Comparison of ENCODE assay signal across 19 cellular contexts in the genomic region with DNA sequence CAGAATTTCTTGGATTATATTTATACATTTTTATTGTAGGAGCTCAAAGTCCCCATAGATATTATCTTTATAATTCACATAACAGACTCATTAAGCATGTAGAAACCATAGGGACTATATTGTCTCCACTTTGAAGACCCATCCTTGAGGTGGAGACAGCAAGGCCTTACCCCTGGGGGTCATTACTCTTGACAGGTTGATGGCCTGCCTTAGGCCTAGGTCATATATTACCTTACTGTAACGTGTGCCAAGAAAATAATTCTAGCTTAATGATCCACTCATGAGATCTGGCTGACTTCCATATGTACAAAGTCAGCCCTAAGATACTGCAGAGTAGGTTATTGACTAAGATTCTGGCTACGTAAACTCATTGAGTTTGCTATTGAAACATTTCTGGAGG.
"Had no signal": no experiment of that assay in that cellular context is flagged by ENCODE, and none has a peak within 500 bp of the region (broad histone marks: within the 10 kb centered on the region; RNA-seq: fewer than 3 reads in every experiment).

No MANE protein-coding gene starts in this region.

- DNase-seq: activated effector memory CD4-positive, alpha-beta T cell treated with anti-CD3 and anti-CD28 coated beads, Interleukin-2, amount 50 U/mL, for 16 hours; activated T-cell treated with anti-CD3 and anti-CD28 coated beads, Interleukin-2, amount 50 U/mL, for 72 hours; cerebellar nuclear complex; effector CD8-positive, alpha-beta T cell; heart left ventricle; nephron progenitor cell; nucleus accumbens; posterior cingulate gyrus; stimulated activated naive CD8-positive, alpha-beta T cell treated with anti-CD3 and anti-CD28 coated beads, Interleukin-15, Interleukin-2, amounts not matched to agents 100 U/mL and 50 U/mL, for 24 hours; substantia nigra; T-cell; tibial artery had no signal

- ATAC-seq: activated T-cell treated with anti-CD3 and anti-CD28 coated beads, Interleukin-2, amount 50 U/mL, for 72 hours; esophagus mucosa; gastroesophageal sphincter; heart left ventricle; stimulated activated naive CD8-positive, alpha-beta T cell treated with anti-CD3 and anti-CD28 coated beads, Interleukin-15, Interleukin-2, amounts not matched to agents 100 U/mL and 50 U/mL, for 24 hours; T-cell had no signal

- FAIRE-seq: urothelium cell line had no signal

- H3K27me3 ChIP-seq: ascending aorta, breast epithelium, gastroesophageal sphincter, heart left ventricle, right atrium auricular region, tibial artery had no signal

- H3K4me3 ChIP-seq: ascending aorta, breast epithelium, gastroesophageal sphincter, heart left ventricle, lung, right atrium auricular region, tibial artery had no signal

- H3K36me3 ChIP-seq: ascending aorta, breast epithelium, gastroesophageal sphincter, heart left ventricle, right atrium auricular region, tibial artery had no signal

- H3K9me3 ChIP-seq: ascending aorta, breast epithelium, gastroesophageal sphincter, right atrium auricular region, tibial artery had no signal

- H3K27ac ChIP-seq: ascending aorta, breast epithelium, gastroesophageal sphincter, heart left ventricle, right atrium auricular region, tibial artery had no signal

- H3K4me1 ChIP-seq: ascending aorta, breast epithelium had no signal
